10 cellular contexts compared by ENCODE assay signal in genomic region chr11:58927393-58928081, GRCh38. TPM values are rescaled to one million over a fixed set of nuclear protein-coding genes. Genes with fewer than 3 reads are reported as not detected.
DNase-seq lines count a peak whose midpoint lies in the region; ATAC-seq lines count a peak whose summit lies in the region.
"Had no signal": no experiment of that assay in that cellular context is flagged by ENCODE, and none has a peak within 500 bp of the region (broad histone marks: within the 10 kb centered on the region; RNA-seq: fewer than 3 reads in every experiment).

No MANE protein-coding gene starts in this region.

- H3K36me3 Mint-ChIP-seq in activated T-helper 2 cell treated with anti-CD3 and anti-CD28 coated beads, Interferon-gamma antibody, Interleukin-2, Interleukin-4, amounts not matched to agents 10 μg/mL and 5 μg/mL and 100 μg/mL, durations not matched to agents 14 hours and 24 hours and 36 hours (ENCODE audit: low read depth) = no peaks in the 10 kb centered on the region

- peaks cover 7% of the 10 kb centered on the region for H3K27me3 Mint-ChIP-seq in activated T-helper 2 cell treated with anti-CD3 and anti-CD28 coated beads, Interferon-gamma antibody, Interleukin-2, Interleukin-4, amounts not matched to agents 10 μg/mL and 5 μg/mL and 100 μg/mL, durations not matched to agents 14 hours and 24 hours and 36 hours (ENCODE audit: low read depth)

- no peak overlapping the region for H3K4me3 Mint-ChIP-seq in activated T-helper 2 cell treated with anti-CD3 and anti-CD28 coated beads, Interferon-gamma antibody, Interleukin-2, Interleukin-4, amounts not matched to agents 10 μg/mL and 5 μg/mL and 100 μg/mL, durations not matched to agents 14 hours and 24 hours and 36 hours (ENCODE audit: low read depth)

- ATAC-seq in HG02623 (IDR thresholded peaks at IDR 0.05; ENCODE audit: unreplicated experiment) = no peak
- ATAC-seq: heart right ventricle, Panc1 had no signal

- peak overlapping the region; percentile 35 for H3K4me3 ChIP-seq in skeletal muscle satellite cell (ENCODE audit: low read length)

- no peaks in the 10 kb centered on the region for H3K9me3 Mint-ChIP-seq in activated T-helper 2 cell treated with anti-CD3 and anti-CD28 coated beads, Interferon-gamma antibody, Interleukin-2, Interleukin-4, amounts not matched to agents 10 μg/mL and 5 μg/mL and 100 μg/mL, durations not matched to agents 14 hours and 24 hours and 36 hours

- intact Hi-C loops in activated T-helper 2 cell treated with anti-CD3 and anti-CD28 coated beads, Interferon-gamma antibody, Interleukin-2, Interleukin-4, amounts not matched to agents 10 μg/mL and 5 μg/mL and 100 μg/mL, durations not matched to agents 14 hours and 24 hours and 36 hours (cut with micrococcal nuclease) = no loop called here

- no peak overlapping the region for H3K9ac ChIP-seq in skeletal muscle satellite cell (ENCODE audit: low read depth, low read length)

- no peaks in the 10 kb centered on the region for H3K36me3 ChIP-seq in skeletal muscle satellite cell (ENCODE audit: insufficient read depth, low read length)
- H3K36me3 ChIP-seq: heart right ventricle had no signal

- H3K27me3 ChIP-seq in skeletal muscle satellite cell (ENCODE audit: control insufficient read depth, insufficient read depth, low read length) = no peaks in the 10 kb centered on the region

- peak; percentile 31 for DNase-seq in NCI-H1105 treated with DMSO at 0.1 percent for 48 hours (lab: John Stamatoyannopoulos, UW)
- no peak for DNase-seq in NCI-H1105 (lab: John Stamatoyannopoulos, UW)
- peak; percentile 80 for DNase-seq in NCI-H774 (lab: John Stamatoyannopoulos, UW)
- DNase-seq in fibroblast of the conjunctiva (ENCODE audit: low read depth) = peak; percentile 9
- DNase-seq in activated T-helper 2 cell treated with anti-CD3 and anti-CD28 coated beads, Interferon-gamma antibody, Interleukin-2, Interleukin-4, amounts not matched to agents 10 μg/mL and 5 μg/mL and 100 μg/mL, durations not matched to agents 14 hours and 24 hours and 36 hours (ENCODE audit: low spot score) = no peak
- no peak for DNase-seq in activated CD4-positive, CD25-positive, alpha-beta regulatory T cell (lab: John Stamatoyannopoulos, UW)

- no peak overlapping the region for H3K27ac Mint-ChIP-seq in activated T-helper 2 cell treated with anti-CD3 and anti-CD28 coated beads, Interferon-gamma antibody, Interleukin-2, Interleukin-4, amounts not matched to agents 10 μg/mL and 5 μg/mL and 100 μg/mL, durations not matched to agents 14 hours and 24 hours and 36 hours

- peaks cover 24% of the 10 kb centered on the region for H3K4me1 ChIP-seq in skeletal muscle satellite cell (ENCODE audit: control insufficient read depth, insufficient read depth, low read length)

- peak overlapping the region; percentile 52 for H3K4me2 ChIP-seq in skeletal muscle satellite cell (ENCODE audit: low read length)

- H3K9me3 ChIP-seq in skeletal muscle satellite cell (replicated peaks; ENCODE audit: low read length) = no peaks in the 10 kb centered on the region
- H3K9me3 ChIP-seq: heart right ventricle had no signal

- H3K4me1 Mint-ChIP-seq in activated T-helper 2 cell treated with anti-CD3 and anti-CD28 coated beads, Interferon-gamma antibody, Interleukin-2, Interleukin-4, amounts not matched to agents 10 μg/mL and 5 μg/mL and 100 μg/mL, durations not matched to agents 14 hours and 24 hours and 36 hours (ENCODE audit: low read depth) = peaks cover 12% of the 10 kb centered on the region

RNA-seq across cellular contexts. Expression of gene GLYATL1, which starts 11.8 kb away (rescaled TPM):
- total RNA-seq in skeletal muscle satellite cell (2012; rRNA removed) = 0.66 and 0.76 TPM in 2 replicates
- not detected in 2 replicates for total RNA-seq in activated T-helper 2 cell treated with anti-CD3 and anti-CD28 coated beads, Interferon-gamma antibody, Interleukin-2, Interleukin-4, amounts not matched to agents 10 μg/mL and 5 μg/mL and 100 μg/mL, durations not matched to agents 14 hours and 24 hours and 36 hours
- total RNA-seq: heart right ventricle had no signal

Comparison
In these comparisons a context has a peak if more than half of its experiments do, and no peak if none do; other contexts are left out.
1. DNase-seq: peak in NCI-H1105 treated with DMSO at 0.1 percent for 48 hours (single experiment), NCI-H774 (single experiment) and fibroblast of the conjunctiva (single experiment); none in NCI-H1105 (single experiment), activated T-helper 2 cell treated with anti-CD3 and anti-CD28 coated beads, Interferon-gamma antibody, Interleukin-2, Interleukin-4, amounts not matched to agents 10 μg/mL and 5 μg/mL and 100 μg/mL, durations not matched to agents 14 hours and 24 hours and 36 hours (single experiment) and activated CD4-positive, CD25-positive, alpha-beta regulatory T cell (0 of 4).